In the genomic region with DNA sequence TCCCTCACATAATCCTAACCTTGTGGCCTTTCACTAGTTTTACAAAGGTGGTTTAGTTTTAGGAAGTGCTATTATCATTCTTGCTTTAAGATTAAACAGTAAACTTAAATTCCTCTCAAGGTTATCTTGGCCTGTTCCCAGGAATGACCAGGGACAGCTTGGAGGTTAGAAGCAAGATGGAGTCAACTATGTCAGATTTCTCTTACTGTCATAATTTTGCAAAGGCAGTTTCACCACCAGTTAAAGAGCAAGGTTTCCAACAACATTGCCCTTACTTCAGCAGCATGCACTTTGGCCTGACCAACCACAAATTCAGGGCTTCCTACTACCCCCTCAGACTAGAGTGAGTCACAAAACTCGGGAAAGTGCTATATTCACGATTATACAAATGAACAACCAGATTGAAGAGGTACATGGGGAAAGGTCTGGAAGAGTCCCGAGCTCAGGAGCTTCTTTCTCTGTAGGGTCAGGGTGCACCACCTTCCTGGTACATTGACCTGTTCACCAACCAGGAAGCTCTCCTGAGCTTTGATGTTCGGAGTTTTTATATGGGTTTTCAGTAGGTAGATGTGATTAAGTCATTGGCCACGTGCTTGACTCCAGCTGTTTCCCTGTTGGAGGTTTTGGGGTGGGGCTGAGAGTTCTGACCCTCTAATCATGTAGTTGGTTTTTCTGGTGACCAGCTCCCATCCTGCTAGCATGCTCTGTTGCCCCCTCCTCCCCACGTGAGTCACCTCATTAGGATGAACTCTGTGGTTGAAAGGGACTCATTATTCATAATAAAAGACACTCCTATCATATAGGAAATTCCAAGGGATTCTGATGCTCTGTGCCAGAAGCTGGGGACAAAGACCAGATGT, we compare ENCODE assay signal across 16 cellular contexts. TPM values are rescaled to one million over a fixed set of nuclear protein-coding genes. Genes with fewer than 3 reads are reported as not detected.
DNase-seq lines count a peak whose midpoint lies in the region; ATAC-seq and TF ChIP-seq lines count a peak whose summit lies in the region.
"Had no signal": no experiment of that assay in that cellular context is flagged by ENCODE, and none has a peak within 500 bp of the region (broad histone marks: within the 10 kb centered on the region; RNA-seq: fewer than 3 reads in every experiment).

No MANE protein-coding gene starts in this region.

- WGBS in body of pancreas, 2 donors = 79 to 82% methylated on average over 6 of the region's 6 CpGs

- H3K36me3 ChIP-seq in PC-9 (ENCODE audit: low read depth) (peaks cover 8% of the 10 kb centered on the region), body of pancreas (replicated peaks in 1 of 2; ENCODE audit: insufficient read depth in 1 of 2, low read depth in 2 of 2) (peaks cover 0 to 7% of the 10 kb centered on the region in 2 donors)

- H3K4me3 Mint-ChIP-seq in endothelial cell (ENCODE audit: unreplicated experiment) = peak overlapping the region; percentile 3
- no peak overlapping the region for H3K4me3 Mint-ChIP-seq in osteocyte (ENCODE audit: unreplicated experiment)
- H3K4me3 Mint-ChIP-seq: naive B cell had no signal

- no peaks in the 10 kb centered on the region for H3K9me2 ChIP-seq in PC-9 (ENCODE audit: insufficient read depth)

- TF ChIP-seq CTCF in PC-9 (conservative IDR thresholded peaks at IDR 0.05) (no peak), endothelial cell (IDR thresholded peaks at IDR 0.05; ENCODE audit: unreplicated experiment) (no peak), osteocyte (IDR thresholded peaks at IDR 0.05) (no peak), body of pancreas (IDR thresholded peaks at IDR 0.05) (no peak)

- H3K27me3 Mint-ChIP-seq in endothelial cell (ENCODE audit: unreplicated experiment) = peaks cover 5% of the 10 kb centered on the region
- no peaks in the 10 kb centered on the region for H3K27me3 Mint-ChIP-seq in osteocyte (ENCODE audit: unreplicated experiment)
- H3K27me3 Mint-ChIP-seq: naive B cell had no signal

- H3K4me1 Mint-ChIP-seq in endothelial cell (ENCODE audit: unreplicated experiment) = no peaks in the 10 kb centered on the region
- H3K4me1 Mint-ChIP-seq in osteocyte (ENCODE audit: unreplicated experiment) = peaks cover 21% of the 10 kb centered on the region

- H3K27me3 ChIP-seq in PC-9 (ENCODE audit: insufficient read depth, low read depth) = no peaks in the 10 kb centered on the region
- H3K27me3 ChIP-seq in body of pancreas = no peaks in the 10 kb centered on the region

- no peak overlapping the region for H3K4me3 ChIP-seq in PC-9
- H3K4me3 ChIP-seq in body of pancreas = no peak overlapping the region

- no peak overlapping the region for H3K4me2 ChIP-seq in PC-9

- no peaks in the 10 kb centered on the region for H3F3A ChIP-seq in PC-9 (ENCODE audit: insufficient read depth, low read depth)

- no peak for TF ChIP-seq POLR2A in body of pancreas (IDR thresholded peaks at IDR 0.05)

- H3K4me1 ChIP-seq in PC-9 (replicated peaks; ENCODE audit: insufficient read depth) (peaks cover 7% of the 10 kb centered on the region; the same call in 1 of the 2 replicates), body of pancreas (no peaks in the 10 kb centered on the region)

- H3K36me3 Mint-ChIP-seq in endothelial cell (ENCODE audit: low read depth, unreplicated experiment) = peaks cover 26% of the 10 kb centered on the region
- peaks cover 17% of the 10 kb centered on the region for H3K36me3 Mint-ChIP-seq in osteocyte (ENCODE audit: unreplicated experiment)

- POLR2A ChIA-PET in PC-9 (lab: Charles Lee; ENCODE audit: unreplicated experiment) = interaction anchor here (0.7 kb wide), 1 partner anchor 302 kb away, joined by 3 read pairs; no protein-coding TSS in a partner anchor

- H3K27ac Mint-ChIP-seq in endothelial cell (ENCODE audit: unreplicated experiment) = no peak overlapping the region
- peak overlapping the region; percentile 48 for H3K27ac Mint-ChIP-seq in osteocyte (ENCODE audit: unreplicated experiment)

- H3K79me2 ChIP-seq in PC-9 (ENCODE audit: low read depth) = peaks cover 4% of the 10 kb centered on the region; the same call in 1 of the 2 replicates

- BruUV-seq in PC-9 (replicated peaks; lab: Mats Ljungman, UMichigan) = no TSS peak

- peak; percentile 98 for DNase-seq in ELR (ENCODE audit: low read depth)
- DNase-seq in PC-9 = peak; percentile 36 to 41
- DNase-seq in endothelial cell (ENCODE audit: low spot score) = no peak
- DNase-seq in osteocyte (ENCODE audit: extremely low spot score, unreplicated experiment) = no peak
- DNase-seq in stimulated activated CD4-positive, alpha-beta T cell treated with anti-CD3 and anti-CD28 coated beads, Interleukin-4, amount 100 ng/mL, for 4 hours = no peak
- DNase-seq in NCI-H526 (lab: John Stamatoyannopoulos, UW) = no peak
- no peak for DNase-seq in body of pancreas
- DNase-seq in NCI-H748 treated with DMSO at 0.1 percent for 48 hours (lab: John Stamatoyannopoulos, UW) = no peak
- DNase-seq: activated CD4-positive, alpha-beta T cell treated with anti-CD3 and anti-CD28 coated beads for 1 hour; DMS 273 treated with DMSO at 0.1 percent for 48 hours; effector CD4-positive, alpha-beta T cell; KBM-7; naive B cell; NCI-H2171; Right ventricle myocardium superior; stimulated activated naive CD4-positive, alpha-beta T cell treated with Interleukin-2 at 50 U/mL for 16 hours had no signal

- no peak for ATAC-seq in body of pancreas

- intact Hi-C loops in PC-9 (cut with micrococcal nuclease; ENCODE audit: unreplicated experiment) (no loop called here), body of pancreas (cut with DNase I) (no loop called here)

- H3K9me3 ChIP-seq in PC-9 (ENCODE audit: insufficient read depth, low read depth) (peaks cover 4% of the 10 kb centered on the region; the same call in 1 of the 2 replicates), body of pancreas (no peaks in the 10 kb centered on the region)

- no peaks in the 10 kb centered on the region for H3K9me3 Mint-ChIP-seq in endothelial cell (ENCODE audit: unreplicated experiment)
- peaks cover 6% of the 10 kb centered on the region for H3K9me3 Mint-ChIP-seq in osteocyte (ENCODE audit: unreplicated experiment)

- CTCF ChIA-PET in PC-9 (lab: Charles Lee) = no interaction called here

- H3K27ac ChIP-seq in PC-9 (no peak overlapping the region), body of pancreas (no peak overlapping the region)

- no peak overlapping the region for H2AFZ ChIP-seq in PC-9

- H4K20me1 ChIP-seq in PC-9 (ENCODE audit: insufficient read depth) = 0 out of 2 replicates have a peak, but pooled peaks cover 7% of the 10 kb centered on the region

RNA-seq across cellular contexts. Expression of a gene that starts 19.4 kb away (rescaled TPM):
- total RNA-seq in PC-9 (2021) = 20.4 and 28.3 TPM in 2 replicates
- 21.4 TPM for total RNA-seq in endothelial cell (ENCODE audit: unreplicated experiment)
- 32.2 and 33.2 TPM in 2 replicates for total RNA-seq in osteocyte
- total RNA-seq in body of pancreas = 10 to 100 TPM; 15.2 to 25.4 TPM

Comparison
In these comparisons a context has a peak if more than half of its experiments do, and no peak if none do; other contexts are left out.
1. DNase-seq: peak in ELR (single experiment) and PC-9 (2 of 2); none in endothelial cell (single experiment), osteocyte (single experiment), stimulated activated CD4-positive, alpha-beta T cell treated with anti-CD3 and anti-CD28 coated beads, Interleukin-4, amount 100 ng/mL, for 4 hours (0 of 2), NCI-H526 (0 of 2), body of pancreas (0 of 4) and NCI-H748 treated with DMSO at 0.1 percent for 48 hours (single experiment).